20 cellular contexts compared by ENCODE assay signal in the genomic region with DNA sequence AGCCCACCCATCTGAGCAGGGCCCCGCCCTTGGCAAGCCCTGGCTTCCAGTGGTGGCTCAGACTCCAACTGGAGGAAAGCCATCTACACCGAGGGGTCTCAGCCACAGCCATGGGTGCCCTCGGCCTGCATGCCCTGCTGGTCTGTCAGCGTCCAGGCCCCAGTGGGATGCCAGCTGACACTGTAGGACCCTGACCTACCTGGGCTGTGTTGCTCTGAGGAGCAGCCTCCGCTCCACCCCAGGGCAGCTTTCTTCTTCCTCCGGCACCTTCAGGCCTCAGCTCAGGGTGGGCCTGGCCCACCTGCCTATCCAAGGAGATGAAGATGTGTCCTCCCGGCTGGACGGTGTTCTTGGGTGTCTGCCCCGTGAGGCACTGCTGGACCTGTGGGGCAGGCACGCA. TPM values are rescaled to one million over a fixed set of nuclear protein-coding genes. Genes with fewer than 3 reads are reported as not detected.
DNase-seq lines count a peak whose midpoint lies in the region; ATAC-seq and TF ChIP-seq lines count a peak whose summit lies in the region.
"Had no signal": no experiment of that assay in that cellular context is flagged by ENCODE, and none has a peak within 500 bp of the region (broad histone marks: within the 10 kb centered on the region; RNA-seq: fewer than 3 reads in every experiment).

No MANE protein-coding gene starts in this region.

- peak overlapping the region; percentile 11 to 59 for H3K27ac Mint-ChIP-seq in stimulated activated naive CD8-positive, alpha-beta T cell treated with anti-CD3 and anti-CD28 coated beads, Interleukin-15, amount 100 ng/mL, for 72 hours
- H3K27ac Mint-ChIP-seq in neural crest cell (ENCODE audit: unreplicated experiment) (peak overlapping the region; percentile 75), osteocyte (ENCODE audit: unreplicated experiment) (no peak overlapping the region)
- H3K27ac Mint-ChIP-seq: GM23338 had no signal

- no peaks in the 10 kb centered on the region for H3K9me3 Mint-ChIP-seq in stimulated activated naive CD8-positive, alpha-beta T cell treated with anti-CD3 and anti-CD28 coated beads, Interleukin-15, amount 100 ng/mL, for 72 hours
- H3K9me3 Mint-ChIP-seq in neural crest cell (no peaks in the 10 kb centered on the region), osteocyte (ENCODE audit: unreplicated experiment) (no peaks in the 10 kb centered on the region)
- H3K9me3 Mint-ChIP-seq: GM23338 had no signal

- no peak overlapping the region for H3K4me3 Mint-ChIP-seq in stimulated activated naive CD8-positive, alpha-beta T cell treated with anti-CD3 and anti-CD28 coated beads, Interleukin-15, amount 100 ng/mL, for 72 hours
- H3K4me3 Mint-ChIP-seq in neural crest cell (no peak overlapping the region), osteocyte (ENCODE audit: unreplicated experiment) (no peak overlapping the region)
- H3K4me3 Mint-ChIP-seq: CD14-positive monocyte, GM23338 had no signal

- peak overlapping the region; percentile 22 for H3K27ac ChIP-seq in caudate nucleus (ENCODE audit: low read depth, low read length)

- no peak for DNase-seq in stimulated activated naive CD8-positive, alpha-beta T cell treated with anti-CD3 and anti-CD28 coated beads, Interleukin-15, amount 100 ng/mL, for 72 hours
- no peak for DNase-seq in stimulated activated naive CD8-positive, alpha-beta T cell treated with anti-CD3 and anti-CD28 coated beads, Interleukin-15, Interleukin-2, amounts not matched to agents 100 U/mL and 50 U/mL, for 24 hours
- DNase-seq in caudate nucleus (lab: John Stamatoyannopoulos, UW) (no peak), neural crest cell (ENCODE audit: low read depth, low spot score) (no peak), AG08395 (ENCODE audit: low spot score) (no peak), osteocyte (ENCODE audit: extremely low spot score, unreplicated experiment) (no peak), DMS79 (lab: John Stamatoyannopoulos, UW) (no peak)
- DNase-seq: Caco-2, GDM1, HCEC 1CT, IMR-90, NCI-H1417, NCI-H187, NCI-H2227 treated with DMSO at 0.1 percent for 48 hours, NCI-H510A treated with DMSO at 0.1 percent for 48 hours, NCI-H774, RPMI8226 had no signal

- peaks cover 36% of the 10 kb centered on the region for H3K27me3 Mint-ChIP-seq in stimulated activated naive CD8-positive, alpha-beta T cell treated with anti-CD3 and anti-CD28 coated beads, Interleukin-15, amount 100 ng/mL, for 72 hours
- H3K27me3 Mint-ChIP-seq in neural crest cell (ENCODE audit: low read depth) (no peaks in the 10 kb centered on the region), osteocyte (ENCODE audit: unreplicated experiment) (peaks cover 5% of the 10 kb centered on the region)

- H3K36me3 Mint-ChIP-seq in neural crest cell (ENCODE audit: low read depth) (no peaks in the 10 kb centered on the region), osteocyte (ENCODE audit: unreplicated experiment) (no peaks in the 10 kb centered on the region)
- H3K36me3 Mint-ChIP-seq: CD14-positive monocyte had no signal

- H3K4me1 Mint-ChIP-seq in stimulated activated naive CD8-positive, alpha-beta T cell treated with anti-CD3 and anti-CD28 coated beads, Interleukin-15, amount 100 ng/mL, for 72 hours = peaks cover 45% of the 10 kb centered on the region
- H3K4me1 Mint-ChIP-seq in neural crest cell (peaks cover 65% of the 10 kb centered on the region), osteocyte (ENCODE audit: unreplicated experiment) (peaks cover 5% of the 10 kb centered on the region)

- no peak for ATAC-seq in stimulated activated naive CD8-positive, alpha-beta T cell treated with anti-CD3 and anti-CD28 coated beads, Interleukin-15, amount 100 ng/mL, for 72 hours
- no peak for ATAC-seq in stimulated activated naive CD8-positive, alpha-beta T cell treated with anti-CD3 and anti-CD28 coated beads, Interleukin-15, Interleukin-2, amounts not matched to agents 100 U/mL and 50 U/mL, for 24 hours
- no peak for ATAC-seq in GM18861 (IDR thresholded peaks at IDR 0.05; ENCODE audit: unreplicated experiment)
- ATAC-seq: GM23338 had no signal

- TF ChIP-seq CTCF in neural crest cell (conservative IDR thresholded peaks at IDR 0.05) (no peak), osteocyte (IDR thresholded peaks at IDR 0.05) (no peak)

RNA-seq across cellular contexts. Expression of a gene that starts 13.9 kb away (rescaled TPM):
- 20.0 and 22.1 TPM in 2 replicates for total RNA-seq in neural crest cell
- 2.6 and 3.2 TPM in 2 replicates for total RNA-seq in osteocyte
